ENCODE assay signal across 16 cellular contexts in the genomic region with DNA sequence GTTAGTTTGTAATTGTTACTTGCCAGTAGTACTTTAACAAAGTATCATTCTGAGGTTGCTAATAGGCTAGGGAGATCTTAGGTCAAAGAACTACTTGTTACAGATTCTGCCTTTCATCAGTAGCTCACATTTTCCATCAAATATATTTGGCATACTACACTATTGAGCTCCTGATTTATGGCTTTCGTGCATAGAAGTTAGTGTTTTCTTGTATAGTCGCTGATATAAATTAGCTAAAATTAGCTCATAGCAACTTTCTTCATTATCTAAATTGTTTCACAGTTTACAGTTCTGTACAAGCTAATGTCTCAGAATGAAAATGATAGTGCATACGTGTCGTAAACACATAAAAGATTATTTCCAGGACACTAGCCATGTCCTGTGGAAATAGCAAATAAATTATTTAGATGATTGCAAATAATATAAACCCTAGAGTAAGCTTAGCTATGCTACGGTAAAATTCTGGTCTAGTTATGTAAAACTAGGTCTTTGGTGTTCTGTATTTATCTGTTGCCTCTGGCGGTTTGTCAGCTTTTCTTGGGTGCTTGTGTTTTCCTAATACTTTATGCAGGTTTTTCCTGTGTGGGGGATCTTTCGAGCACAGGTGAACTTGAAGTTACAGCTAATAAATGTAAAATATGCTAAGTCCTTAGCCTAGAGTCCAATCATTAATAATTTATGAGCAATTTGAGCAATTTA. TPM values are rescaled to one million over a fixed set of nuclear protein-coding genes. Genes with fewer than 3 reads are reported as not detected.
DNase-seq lines count a peak whose midpoint lies in the region; ATAC-seq, FAIRE-seq and TF ChIP-seq lines count a peak whose summit lies in the region.
"Had no signal": no experiment of that assay in that cellular context is flagged by ENCODE, and none has a peak within 500 bp of the region (broad histone marks: within the 10 kb centered on the region; RNA-seq: fewer than 3 reads in every experiment).

No MANE protein-coding gene starts in this region.

- peak overlapping the region; percentile 60 for H2AFZ ChIP-seq in fibroblast of lung (ENCODE audit: low read length)
- H2AFZ ChIP-seq: GM23248 had no signal

- H3K9ac ChIP-seq in fibroblast of lung (ENCODE audit: insufficient read depth, low read length), result no peak overlapping the region
- H3K9ac ChIP-seq: GM23248 had no signal

- intact Hi-C loops in right cardiac atrium (cut with DNase I), result no loop called here
- intact Hi-C loops in cardiac septum (cut with DNase I), result no loop called here
- intact Hi-C loops in pancreas (cut with DNase I), result no loop called here

- TF ChIP-seq CTCF in fibroblast of lung (conservative IDR thresholded peaks at IDR 0.05 in 1 of 2, IDR thresholded peaks at IDR 0.05 in 1 of 2; ENCODE audit: low read depth in 1 of 2, low read length in 2 of 2) (no peak), pancreas (IDR thresholded peaks at IDR 0.05) (no peak)

- H3K79me2 ChIP-seq in fibroblast of lung (ENCODE audit: control insufficient read depth, insufficient read depth, low read length), result no peaks in the 10 kb centered on the region

- peaks cover 3% of the 10 kb centered on the region for H3K4me1 ChIP-seq in right cardiac atrium (ENCODE audit: control insufficient read depth, insufficient read depth, low read length)
- peaks cover 2% of the 10 kb centered on the region for H3K4me1 ChIP-seq in fibroblast of lung (ENCODE audit: control insufficient read depth, extremely low read depth, insufficient read depth, low read length)
- no peaks in the 10 kb centered on the region for H3K4me1 ChIP-seq in pancreas

- H3K36me3 ChIP-seq in fibroblast of lung (ENCODE audit: control insufficient read depth, insufficient read depth, low read length) (no peaks in the 10 kb centered on the region), pancreas (no peaks in the 10 kb centered on the region)

- no peaks in the 10 kb centered on the region for H4K20me1 ChIP-seq in fibroblast of lung (ENCODE audit: control insufficient read depth, extremely low read depth, insufficient read depth, low read length)

- no peaks in the 10 kb centered on the region for H3K27me3 ChIP-seq in right cardiac atrium (ENCODE audit: control insufficient read depth, insufficient read depth)
- H3K27me3 ChIP-seq in fibroblast of lung (ENCODE audit: control insufficient read depth, insufficient read depth, low read length), result no peaks in the 10 kb centered on the region
- no peaks in the 10 kb centered on the region for H3K27me3 ChIP-seq in pancreas

- ATAC-seq in right cardiac atrium (no peak), GM19395 (IDR thresholded peaks at IDR 0.05; ENCODE audit: unreplicated experiment) (no peak), pancreas (no peak)
- ATAC-seq: HCT116, K562 had no signal

- H3K27ac ChIP-seq in right cardiac atrium (ENCODE audit: low read length) (no peak overlapping the region), fibroblast of lung (ENCODE audit: insufficient read depth, low read length) (no peak overlapping the region), pancreas (no peak overlapping the region)
- H3K27ac ChIP-seq: GM23248 had no signal

- no peak for FAIRE-seq in pancreas (lab: Jason Lieb, UNC)
- FAIRE-seq: GM18507, K562 had no signal

- peak overlapping the region; percentile 40 for H3K4me2 ChIP-seq in fibroblast of lung (ENCODE audit: extremely low read depth, insufficient read depth, low read length)

- H3K4me3 ChIP-seq in right cardiac atrium (ENCODE audit: low read length), result peak overlapping the region; percentile 45
- peak overlapping the region in 1 of 4 experiments; percentile 52 for H3K4me3 ChIP-seq in fibroblast of lung (replicated peaks in 1 of 4; ENCODE audit: control extremely low read depth in 1 of 4, insufficient read depth in 1 of 4, low read depth in 3 of 4, low read length in 4 of 4)
- H3K4me3 ChIP-seq in pancreas, result no peak overlapping the region
- H3K4me3 ChIP-seq: GM23248, K562 had no signal

- WGBS in right cardiac atrium, result 48% methylated on average over 7 of the region's 7 CpGs
- WGBS in pancreas, 2 donors, result 80 to 84% methylated on average over 7 of the region's 7 CpGs

- no peaks in the 10 kb centered on the region for H3K9me3 ChIP-seq in right cardiac atrium (ENCODE audit: control insufficient read depth, low read length)
- H3K9me3 ChIP-seq in fibroblast of lung (ENCODE audit: control insufficient read depth, insufficient read depth, low read depth, low read length), result no peaks in the 10 kb centered on the region
- H3K9me3 ChIP-seq in pancreas, result no peaks in the 10 kb centered on the region

- no peak for DNase-seq in right cardiac atrium
- no peak for DNase-seq in cardiac septum (ENCODE audit: low spot score)
- peak in 1 of 2 donors; percentile 21 for DNase-seq in fibroblast of lung (ENCODE audit: low read depth in 2 of 2)
- peak; percentile 67 for DNase-seq in renal cortical epithelial cell (ENCODE audit: low read depth)
- DNase-seq in NCI-H1436 (lab: John Stamatoyannopoulos, UW), result no peak
- DNase-seq in effector CD4-positive, alpha-beta T cell, result no peak
- DNase-seq in pancreas, result no peak
- DNase-seq: CD4-positive, CD25-positive, alpha-beta regulatory T cell; GM23248; NCI-H1092 treated with DMSO at 0.1 percent for 48 hours; NCI-H1694 treated with DMSO at 0.1 percent for 48 hours; NCI-H69 had no signal

RNA-seq across cellular contexts. Expression of a gene that starts 15.1 kb away (rescaled TPM):
- total RNA-seq in right cardiac atrium (10 to 100 TPM in 1 of 4 donors, 1 to 10 TPM in 3; 6.4 to 11.6 (median 8.3) TPM), cardiac septum (4.4 TPM), fibroblast of lung (21.5 and 22.1 TPM in 2 replicates), renal cortical epithelial cell (0.35 and 3.2 TPM in 2 replicates), pancreas (1 to 10 TPM in 2 of 6 donors, under 1 TPM in 4; 0.41 to 1.7 (median 0.76) TPM)
- polyA plus RNA-seq in right cardiac atrium (2.9 TPM), fibroblast of lung (7.9 and 14.2 TPM in 2 replicates), pancreas (1 to 10 TPM in 1 of 2 donors, under 1 TPM in 1; 0.38 to 1.2 TPM)
- 5.9 and 8.1 TPM in 2 replicates for polyA plus RNA-seq in fibroblast of lung (2012)
- polyA minus RNA-seq in fibroblast of lung (ENCODE audit: low replicate concordance), result 2.7 and 26.0 TPM in 2 replicates
- total RNA-seq: K562 had no signal
